ENCODE assay signal across 13 cellular contexts in genomic region chr1:84570436-84571149, GRCh38. TPM values are rescaled to one million over a fixed set of nuclear protein-coding genes. Genes with fewer than 3 reads are reported as not detected.
A peak's percentile ranks its signal among the peaks of the same experiment; 100 is the strongest.
DNase-seq lines count a peak whose midpoint lies in the region; ATAC-seq and TF ChIP-seq lines count a peak whose summit lies in the region.
"Had no signal": no experiment of that assay in that cellular context is flagged by ENCODE, and none has a peak within 500 bp of the region (broad histone marks: within the 10 kb centered on the region; RNA-seq: fewer than 3 reads in every experiment).

No MANE protein-coding gene starts in this region.

- intact Hi-C loops in activated T-helper 1 cell treated with anti-CD3 and anti-CD28 coated beads, Interleukin-12 subunit alpha, Interleukin-12 subunit beta, Interleukin-2, Interleukin-4 antibody, amounts not matched to agents 30 ng/mL and 10 ng/mL and 1 ng/mL, durations not matched to agents 14 hours and 24 hours and 36 hours (cut with micrococcal nuclease) = loop anchor here (5.0 to 10.0 kb wide), 6 partner anchors 182 to 1066 kb away; partner anchors contain the start of gene MCOLN2

- peak overlapping the region; percentile 57 for H3K27ac Mint-ChIP-seq in activated T-helper 1 cell treated with anti-CD3 and anti-CD28 coated beads, Interleukin-12 subunit alpha, Interleukin-12 subunit beta, Interleukin-2, Interleukin-4 antibody, amounts not matched to agents 30 ng/mL and 10 ng/mL and 1 ng/mL, durations not matched to agents 14 hours and 24 hours and 36 hours

- H3K4me3 Mint-ChIP-seq in activated T-helper 1 cell treated with anti-CD3 and anti-CD28 coated beads, Interleukin-12 subunit alpha, Interleukin-12 subunit beta, Interleukin-2, Interleukin-4 antibody, amounts not matched to agents 30 ng/mL and 10 ng/mL and 1 ng/mL, durations not matched to agents 14 hours and 24 hours and 36 hours = peak overlapping the region; percentile 6
- H3K4me3 Mint-ChIP-seq: activated T-cell treated with anti-CD3 and anti-CD28 coated beads, Interleukin-2, amount 50 U/mL, for 4 hours had no signal

- H3K9me3 Mint-ChIP-seq in activated T-helper 1 cell treated with anti-CD3 and anti-CD28 coated beads, Interleukin-12 subunit alpha, Interleukin-12 subunit beta, Interleukin-2, Interleukin-4 antibody, amounts not matched to agents 30 ng/mL and 10 ng/mL and 1 ng/mL, durations not matched to agents 14 hours and 24 hours and 36 hours = no peaks in the 10 kb centered on the region
- H3K9me3 Mint-ChIP-seq: activated T-cell treated with anti-CD3 and anti-CD28 coated beads, Interleukin-2, amount 50 U/mL, for 4 hours had no signal

- peaks cover 2% of the 10 kb centered on the region for H3K27me3 Mint-ChIP-seq in activated T-helper 1 cell treated with anti-CD3 and anti-CD28 coated beads, Interleukin-12 subunit alpha, Interleukin-12 subunit beta, Interleukin-2, Interleukin-4 antibody, amounts not matched to agents 30 ng/mL and 10 ng/mL and 1 ng/mL, durations not matched to agents 14 hours and 24 hours and 36 hours (ENCODE audit: insufficient read depth)

- DNase-seq in AG09309 (ENCODE audit: low read depth) (peak; percentile 16), ELR (ENCODE audit: low read depth) (peak; percentile 34), fibroblast of mammary gland (ENCODE audit: low read depth) (peak; percentile 74), SW480 (ENCODE audit: low spot score) (no peak), NCI-H524 treated with DMSO at 0.1 percent for 48 hours (lab: John Stamatoyannopoulos, UW) (no peak)
- DNase-seq in activated T-helper 1 cell treated with anti-CD3 and anti-CD28 coated beads, Interleukin-12 subunit alpha, Interleukin-12 subunit beta, Interleukin-2, Interleukin-4 antibody, amounts not matched to agents 30 ng/mL and 10 ng/mL and 1 ng/mL, durations not matched to agents 14 hours and 24 hours and 36 hours (ENCODE audit: low spot score) = no peak
- DNase-seq: activated CD4-positive, CD25-positive, alpha-beta regulatory T cell; activated T-cell treated with anti-CD3 and anti-CD28 coated beads, Interleukin-2, amount 50 U/mL, for 4 hours; BE2C; DMS79; retina; upper lobe of right lung had no signal

- H3K36me3 Mint-ChIP-seq in activated T-helper 1 cell treated with anti-CD3 and anti-CD28 coated beads, Interleukin-12 subunit alpha, Interleukin-12 subunit beta, Interleukin-2, Interleukin-4 antibody, amounts not matched to agents 30 ng/mL and 10 ng/mL and 1 ng/mL, durations not matched to agents 14 hours and 24 hours and 36 hours (ENCODE audit: low read depth) = peaks cover 45% of the 10 kb centered on the region

- ATAC-seq in GM18907 (IDR thresholded peaks at IDR 0.05; ENCODE audit: unreplicated experiment) = no peak
- ATAC-seq: activated T-cell treated with anti-CD3 and anti-CD28 coated beads, Interleukin-2, amount 50 U/mL, for 4 hours; upper lobe of right lung had no signal

- peaks cover 66% of the 10 kb centered on the region for H3K4me1 Mint-ChIP-seq in activated T-helper 1 cell treated with anti-CD3 and anti-CD28 coated beads, Interleukin-12 subunit alpha, Interleukin-12 subunit beta, Interleukin-2, Interleukin-4 antibody, amounts not matched to agents 30 ng/mL and 10 ng/mL and 1 ng/mL, durations not matched to agents 14 hours and 24 hours and 36 hours (ENCODE audit: low read depth)

- no peak overlapping the region for H3K4me3 ChIP-seq in AG09309 (ENCODE audit: control insufficient read depth, low read depth, low read length)
- H3K4me3 ChIP-seq in fibroblast of mammary gland (ENCODE audit: control insufficient read depth, low read depth, low read length) = no peak overlapping the region
- H3K4me3 ChIP-seq: upper lobe of right lung had no signal

- TF ChIP-seq CTCF in AG09309 (IDR thresholded peaks at IDR 0.05; ENCODE audit: control insufficient read depth, insufficient read depth, low read depth, low read length, missing control alignments) (no peak), fibroblast of mammary gland (conservative IDR thresholded peaks at IDR 0.05; ENCODE audit: control insufficient read depth, insufficient read depth, low read depth, low read length) (no peak)

RNA-seq across cellular contexts. Expression of gene CTBS, which starts 3.6 kb away (rescaled TPM):
- 14.2 and 14.5 TPM in 2 replicates for total RNA-seq in activated T-helper 1 cell treated with anti-CD3 and anti-CD28 coated beads, Interleukin-12 subunit alpha, Interleukin-12 subunit beta, Interleukin-2, Interleukin-4 antibody, amounts not matched to agents 30 ng/mL and 10 ng/mL and 1 ng/mL, durations not matched to agents 14 hours and 24 hours and 36 hours

Comparison
In these comparisons a context has a peak if more than half of its experiments do, and no peak if none do; other contexts are left out.
1. DNase-seq: peak in AG09309 (single experiment), ELR (single experiment) and fibroblast of mammary gland (single experiment); none in activated T-helper 1 cell treated with anti-CD3 and anti-CD28 coated beads, Interleukin-12 subunit alpha, Interleukin-12 subunit beta, Interleukin-2, Interleukin-4 antibody, amounts not matched to agents 30 ng/mL and 10 ng/mL and 1 ng/mL, durations not matched to agents 14 hours and 24 hours and 36 hours (single experiment), SW480 (single experiment) and NCI-H524 treated with DMSO at 0.1 percent for 48 hours (single experiment).